ENCODE assay signal across 26 cellular contexts in genomic region chr22:37816543-37817180, GRCh38. TPM values are rescaled to one million over a fixed set of nuclear protein-coding genes. Genes with fewer than 3 reads are reported as not detected.
"Had no signal": no experiment of that assay in that cellular context is flagged by ENCODE, and none has a peak within 500 bp of the region (broad histone marks: within the 10 kb centered on the region; RNA-seq: fewer than 3 reads in every experiment).

No MANE protein-coding gene starts in this region.

- H3K4me3 ChIP-seq: heart left ventricle, neural progenitor cell, psoas muscle, testis, tibial nerve, upper lobe of right lung had no signal

- H3K9ac ChIP-seq: neural progenitor cell, parathyroid adenoma had no signal

- H3K79me2 ChIP-seq: parathyroid adenoma had no signal

- H3K4me1 ChIP-seq: parathyroid adenoma had no signal

- DNase-seq: effector memory CD4-positive, alpha-beta T cell; heart left ventricle; hippocampal formation; left colon; natural killer cell; occipital lobe; psoas muscle; retina; spleen; stimulated activated CD4-positive, alpha-beta T cell treated with anti-CD3 and anti-CD28 coated beads, Interleukin-15, amount 100 ng/mL, for 24 hours; stimulated activated CD4-positive, alpha-beta T cell treated with anti-CD3 and anti-CD28 coated beads, Interleukin-1b, Interleukin-23, amount 100 ng/mL, for 48 hours; stimulated activated CD4-positive, alpha-beta T cell treated with anti-CD3 and anti-CD28 coated beads, Interleukin-4, amount 100 ng/mL, for 24 hours; testis; upper lobe of right lung had no signal

- H3K9me3 ChIP-seq: heart left ventricle, psoas muscle, spleen, testis, tibial nerve, upper lobe of right lung, vagina had no signal

- H3K27ac ChIP-seq: neural progenitor cell, parathyroid adenoma, psoas muscle, tibial nerve, upper lobe of right lung, vagina had no signal

- H3K27me3 ChIP-seq: testis, vagina had no signal

- H3K36me3 ChIP-seq: neural progenitor cell, spleen, upper lobe of right lung had no signal

- H2AFZ ChIP-seq: neural progenitor cell had no signal

RNA-seq across cellular contexts. Expression of gene GALR3, which starts 6.5 kb away (rescaled TPM):
- total RNA-seq: fibroblast of lung, frontal cortex, glomerular endothelial cell, heart left ventricle, kidney epithelial cell, left colon, lower leg skin, occipital lobe, sciatic nerve, skeletal muscle tissue, spleen, subcutaneous adipose tissue, tibial nerve, upper lobe of right lung, vagina had no signal
- polyA plus RNA-seq: fibroblast of lung, heart left ventricle, spleen had no signal
